In the genomic region with DNA sequence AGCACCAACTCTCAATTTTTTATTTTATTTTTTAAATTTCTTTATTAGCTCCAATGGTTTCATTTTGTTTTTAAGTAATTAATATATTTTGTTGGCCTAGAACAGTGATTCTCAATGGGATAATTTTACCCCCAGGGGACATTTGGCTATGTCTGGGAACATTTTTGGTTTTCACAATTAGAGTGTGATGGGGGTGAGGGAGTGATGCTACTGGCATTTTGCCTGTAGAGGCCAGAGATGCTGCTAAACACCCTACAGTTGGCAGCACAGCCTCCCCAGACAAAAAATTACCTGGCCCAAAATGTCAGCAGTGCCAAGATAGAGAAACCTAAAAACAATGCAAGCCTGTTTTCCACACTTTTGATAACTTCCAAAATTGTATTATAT, we compare ENCODE assay signal across 22 cellular contexts.
DNase-seq lines count a peak whose midpoint lies in the region; ATAC-seq and TF ChIP-seq lines count a peak whose summit lies in the region.
"Had no signal": no experiment of that assay in that cellular context is flagged by ENCODE, and none has a peak within 500 bp of the region (broad histone marks: within the 10 kb centered on the region; RNA-seq: fewer than 3 reads in every experiment).

No MANE protein-coding gene starts in this region.

- TF ChIP-seq CTCF in HCT116 (IDR thresholded peaks at IDR 0.05 in 2 of 3, conservative IDR thresholded peaks at IDR 0.05 in 1 of 3; ENCODE audit: borderline replicate concordance in 1 of 3, insufficient read depth in 1 of 3, low read depth in 2 of 3, low read length in 2 of 3) = no peak
- TF ChIP-seq CTCF in RWPE2 (IDR thresholded peaks at IDR 0.05; ENCODE audit: poor library complexity, severe bottlenecking) = no peak
- TF ChIP-seq CTCF in dorsolateral prefrontal cortex (IDR thresholded peaks at IDR 0.05 in 54 of 56, conservative IDR thresholded peaks at IDR 0.05 in 2 of 56; ENCODE audit: low read depth in 1 of 56, partially characterized antibody in 56 of 56) = peak in 1 of 56 donors; percentile 14

- no peak overlapping the region for H2AK5ac ChIP-seq in trophoblast cell (ENCODE audit: low read length)

- no peak overlapping the region for H3K18ac ChIP-seq in trophoblast cell (ENCODE audit: low read length)

- intact Hi-C loops in HCT116 (cut with micrococcal nuclease) = no loop called here
- intact Hi-C loops in dorsolateral prefrontal cortex (cut with DNase I) = loop anchor here in 1 of 2 donors (2.0 kb wide), 1 partner anchor 64 kb away; the partner anchor contains the start of gene HHIP

- H3K79me2 ChIP-seq in HCT116 (ENCODE audit: insufficient read depth, low read length) (no peaks in the 10 kb centered on the region), trophoblast cell (ENCODE audit: control insufficient read depth, insufficient read depth, low read length, poor library complexity) (no peaks in the 10 kb centered on the region)

- H2BK12ac ChIP-seq in trophoblast cell (ENCODE audit: low read length) = peak overlapping the region; percentile 40

- H2AFZ ChIP-seq in HCT116 (ENCODE audit: low read depth, low read length, poor library complexity, severe bottlenecking) (peak overlapping the region; percentile 31), trophoblast cell (ENCODE audit: insufficient read depth, low read length, poor library complexity) (no peak overlapping the region)

- TF ChIP-seq RAD21 in HCT116 (IDR thresholded peaks at IDR 0.05; ENCODE audit: low read depth) = no peak

- no peak for TF ChIP-seq POLR2A in HCT116 (IDR thresholded peaks at IDR 0.05; ENCODE audit: borderline replicate concordance, extremely low read depth, insufficient read depth, insufficient read length)

- H3K27me3 ChIP-seq in HCT116 (ENCODE audit: insufficient read depth, low read length) = no peaks in the 10 kb centered on the region
- no peaks in the 10 kb centered on the region for H3K27me3 ChIP-seq in RWPE2 (ENCODE audit: insufficient read depth, poor library complexity, severe bottlenecking)
- H3K27me3 ChIP-seq in dorsolateral prefrontal cortex = no peaks in the 10 kb centered on the region
- H3K27me3 ChIP-seq in trophoblast cell (ENCODE audit: insufficient read depth, low read length) = no peaks in the 10 kb centered on the region
- H3K27me3 ChIP-seq: upper lobe of left lung had no signal

- RAD21 ChIA-PET in HCT116 (lab: Charles Lee; ENCODE audit: low non-redundant PET in 1 of 2, low total read pairs in 2 of 2, uncharacterized antibody in 2 of 2, unreplicated experiment in 2 of 2) = no interaction called here

- no peak overlapping the region for H4K91ac ChIP-seq in trophoblast cell (ENCODE audit: low read depth, low read length)

- H3K4me3 ChIP-seq in HCT116 (replicated peaks in 1 of 2; ENCODE audit: low read depth in 1 of 2, low read length in 2 of 2) = no peak overlapping the region
- H3K4me3 ChIP-seq in RWPE2 (ENCODE audit: severe bottlenecking) = no peak overlapping the region
- peak overlapping the region in 4 of 59 donors; percentile 1 to 28 (median 8) for H3K4me3 ChIP-seq in dorsolateral prefrontal cortex
- H3K4me3 ChIP-seq in trophoblast cell (ENCODE audit: low read depth, low read length) = no peak overlapping the region
- H3K4me3 ChIP-seq: upper lobe of left lung had no signal

- H3K9ac ChIP-seq in HCT116 (ENCODE audit: low read length) (no peak overlapping the region), trophoblast cell (ENCODE audit: low read length) (no peak overlapping the region)

- H3K14ac ChIP-seq in trophoblast cell (ENCODE audit: low read length) = no peak overlapping the region

- H3K27ac ChIP-seq in HCT116 (ENCODE audit: low read depth, low read length) (no peak overlapping the region), RWPE2 (ENCODE audit: poor library complexity, severe bottlenecking) (peak overlapping the region; percentile 36), dorsolateral prefrontal cortex (peak overlapping the region; percentile 27 to 96 (median 87)), trophoblast cell (ENCODE audit: low read depth, low read length) (no peak overlapping the region)
- H3K27ac ChIP-seq: upper lobe of left lung had no signal

- H3K4me2 ChIP-seq in HCT116 (ENCODE audit: low read length) = peak overlapping the region; percentile 51
- no peak overlapping the region for H3K4me2 ChIP-seq in trophoblast cell (ENCODE audit: low read length)

- ATAC-seq in HCT116 (peak; percentile 23; the same call in 1 of the 2 replicates), RWPE2 (ENCODE audit: low read depth) (no peak), HG02852 (IDR thresholded peaks at IDR 0.05; ENCODE audit: unreplicated experiment) (no peak), HG03378 (IDR thresholded peaks at IDR 0.05; ENCODE audit: unreplicated experiment) (no peak), GM21526 (IDR thresholded peaks at IDR 0.05; ENCODE audit: low FRiP score, unreplicated experiment) (no peak), HG03342 (IDR thresholded peaks at IDR 0.05; ENCODE audit: unreplicated experiment) (no peak)

- H3K9me2 ChIP-seq in HCT116 (ENCODE audit: insufficient read depth) = no peaks in the 10 kb centered on the region

- H2BK120ac ChIP-seq in trophoblast cell (ENCODE audit: insufficient read depth, low read length, poor library complexity) = no peak overlapping the region

- H3K9me3 ChIP-seq in HCT116 (ENCODE audit: control insufficient read depth in 1 of 2, insufficient read depth in 1 of 2, low read depth in 1 of 2, low read length in 2 of 2) (no peaks in the 10 kb centered on the region), RWPE2 (ENCODE audit: severe bottlenecking) (no peaks in the 10 kb centered on the region), trophoblast cell (ENCODE audit: insufficient read depth, low read depth, low read length) (no peaks in the 10 kb centered on the region)
- H3K9me3 ChIP-seq: upper lobe of left lung had no signal

- no peak for DNase-seq in HCT116 (ENCODE audit: low read depth, low spot score)
- DNase-seq in RWPE2 (ENCODE audit: low spot score) = no peak
- no peak for DNase-seq in dorsolateral prefrontal cortex
- no peak for DNase-seq in trophoblast cell
- DNase-seq: activated CD4-positive, alpha-beta memory T cell treated with anti-CD3 and anti-CD28 coated beads, Interleukin-2, amount 10 ng/mL, durations not matched to agents 7 days and 5 days; activated gamma-delta T cell treated with Interleukin-2 at 50 U/mL for 16 hours; activated T-cell treated with anti-CD3 and anti-CD28 coated beads for 4 hours; CD4-positive, CD25-positive, alpha-beta regulatory T cell; cortex of kidney; DMS153; endodermal cell; GOT3; Kasumi-1; NCI-H1092 treated with DMSO at 0.1 percent for 48 hours; NCI-H2029 treated with DMSO at 0.1 percent for 48 hours; NCI-H446 treated with DMSO at 0.1 percent for 48 hours; Right ventricle myocardium superior; upper lobe of left lung had no signal

- no peak overlapping the region for H4K8ac ChIP-seq in trophoblast cell (ENCODE audit: low read depth, low read length)

- no peak overlapping the region for H4K12ac ChIP-seq in trophoblast cell (ENCODE audit: low read depth, low read length)

- peaks cover 2% of the 10 kb centered on the region for H3K79me1 ChIP-seq in trophoblast cell (ENCODE audit: low read length)

- H3K36me3 ChIP-seq in HCT116 (ENCODE audit: control insufficient read depth in 1 of 2, insufficient read depth in 2 of 2, low read length in 2 of 2) (no peaks in the 10 kb centered on the region), RWPE2 (ENCODE audit: low read depth) (no peaks in the 10 kb centered on the region), trophoblast cell (ENCODE audit: control insufficient read depth in 1 of 2, insufficient read depth in 2 of 2, low read length in 2 of 2) (no peaks in the 10 kb centered on the region)
- H3K36me3 ChIP-seq: upper lobe of left lung had no signal

- H3K4me1 ChIP-seq in HCT116 (ENCODE audit: control insufficient read depth in 1 of 2, insufficient read depth in 2 of 2, low read length in 2 of 2) = peaks cover 15 to 31% of the 10 kb centered on the region in 2 experiments; a peak in 3 of 4 replicates
- H3K4me1 ChIP-seq in RWPE2 (ENCODE audit: insufficient read depth, poor library complexity, severe bottlenecking) = peaks cover 34% of the 10 kb centered on the region
- H3K4me1 ChIP-seq in trophoblast cell (ENCODE audit: control insufficient read depth in 1 of 2, insufficient read depth in 2 of 2, low read length in 2 of 2) = peaks cover 2 to 4% of the 10 kb centered on the region in 2 experiments
- H3K4me1 ChIP-seq: upper lobe of left lung had no signal

- H2BK5ac ChIP-seq in trophoblast cell (ENCODE audit: low read depth, low read length, poor library complexity) = no peak overlapping the region

- no peaks in the 10 kb centered on the region for H4K20me1 ChIP-seq in HCT116 (ENCODE audit: insufficient read depth)

- peak overlapping the region; percentile 88 for H3K23ac ChIP-seq in trophoblast cell (ENCODE audit: low read length)

- BruUV-seq in HCT116 (replicated peaks; lab: Mats Ljungman, UMichigan) = no TSS peak

- POLR2A ChIA-PET in HCT116 (lab: Charles Lee) = no interaction called here

- H3K4ac ChIP-seq in trophoblast cell (ENCODE audit: low read depth, low read length) = no peak overlapping the region

- CTCF ChIA-PET in HCT116 (lab: Charles Lee) = no interaction called here

TF ChIP-seq in HCT116, 20 proteins besides CTCF, POLR2A, EP300 and RAD21:
- no peak for TF ChIP-seq FOSL1 (IDR thresholded peaks at IDR 0.05; ENCODE audit: low read depth)
- no peak for TF ChIP-seq EZH2phosphoT487 (IDR thresholded peaks at IDR 0.05; ENCODE audit: borderline replicate concordance)
- no peak for TF ChIP-seq SRF (IDR thresholded peaks at IDR 0.05; ENCODE audit: low read depth)
- no peak for TF ChIP-seq EZH2 (IDR thresholded peaks at IDR 0.05)

Comparison
In these comparisons a context has a peak if more than half of its experiments do, and no peak if none do; other contexts are left out.
1. H3K27ac ChIP-seq: peak in RWPE2 (single experiment) and dorsolateral prefrontal cortex (59 of 59); none in HCT116 (single experiment) and trophoblast cell (single experiment).